Comparison of ENCODE assay signal across 29 cellular contexts in genomic region chr16:60151987-60152386, GRCh38.
DNase-seq lines count a peak whose midpoint lies in the region; ATAC-seq, FAIRE-seq and TF ChIP-seq lines count a peak whose summit lies in the region.
"Had no signal": no experiment of that assay in that cellular context is flagged by ENCODE, and none has a peak within 500 bp of the region (broad histone marks: within the 10 kb centered on the region; RNA-seq: fewer than 3 reads in every experiment).

No MANE protein-coding gene starts in this region.

- H4K20me1 ChIP-seq in HepG2 (ENCODE audit: insufficient read depth, low read length): no peaks in the 10 kb centered on the region
- H4K20me1 ChIP-seq: BLaER1 treated with 17β-estradiol and CSF1 and Interleukin-3, amounts not matched to agents 10 nM and 100 nM had no signal

- H3K9ac ChIP-seq in HepG2 (ENCODE audit: insufficient read depth, low read depth, low read length): no peak overlapping the region
- H3K9ac ChIP-seq: BLaER1 treated with 17β-estradiol and CSF1 and Interleukin-3, amounts not matched to agents 10 nM and 100 nM had no signal

- H3K79me2 ChIP-seq in HepG2 (ENCODE audit: insufficient read depth, low read length): no peaks in the 10 kb centered on the region

- 4% methylated on average over 3 of the region's 3 CpGs for whole genome bisulfite sequencing in HepG2 (ENCODE audit: low lambda C conversion rate)
- 51% methylated on average over 3 of the region's 3 CpGs for WGBS in right lobe of liver (ENCODE audit: insufficient coverage, low coverage, low lambda C conversion rate, missing lambda C conversion rate)

- in situ Hi-C loops in HepG2 (cut with HindIII; ENCODE audit: extremely low pct_ligation_motif_present, low pct_unique_long_range_greater_than_20kb): no loop called here

- H3K9me3 ChIP-seq in HepG2 (ENCODE audit: low read length) (peaks cover 83% of the 10 kb centered on the region), right lobe of liver (no peaks in the 10 kb centered on the region), RWPE2 (ENCODE audit: severe bottlenecking) (no peaks in the 10 kb centered on the region)
- H3K9me3 ChIP-seq: HAP-1, Peyer's patch, SJCRH30 had no signal

- POLR2A ChIA-PET in HepG2 (lab: Yijun Ruan, JAX): no interaction called here

- TF ChIP-seq EP300 in HepG2 (IDR thresholded peaks at IDR 0.05; ENCODE audit: low read depth in 2 of 2, low read length in 2 of 2) (no peak), HepG2 (CRISPR knock-in tag; IDR thresholded peaks at IDR 0.05; ENCODE audit: borderline replicate concordance) (no peak)

- H2AFZ ChIP-seq in HepG2 (ENCODE audit: low read length): no peak overlapping the region
- H2AFZ ChIP-seq: GM23338 had no signal

- H3K4me2 ChIP-seq in HepG2 (ENCODE audit: low read depth, low read length): no peak overlapping the region
- H3K4me2 ChIP-seq: BLaER1 treated with 17β-estradiol and CSF1 and Interleukin-3, amounts not matched to agents 10 nM and 100 nM; GM23338 had no signal

- H3K4me3 ChIP-seq in HepG2 (replicated peaks in 1 of 3; ENCODE audit: insufficient read depth in 1 of 3, low read depth in 2 of 3, low read length in 3 of 3): no peak overlapping the region
- H3K4me3 ChIP-seq in right lobe of liver: no peak overlapping the region
- H3K4me3 ChIP-seq in RWPE2 (ENCODE audit: severe bottlenecking): no peak overlapping the region
- H3K4me3 ChIP-seq: BLaER1 treated with 17β-estradiol and CSF1 and Interleukin-3, amounts not matched to agents 10 nM and 100 nM; GM12878; GM23338; HAP-1; Peyer's patch; SJCRH30 had no signal

- FAIRE-seq in HepG2 (lab: Jason Lieb, UNC): no peak
- FAIRE-seq: A204.1, GM12878, HTR-8/SVneo had no signal

- CTCF ChIA-PET in HepG2 (lab: Yijun Ruan, JAX; ENCODE audit: low intra/inter-chr PET ratio, low total read pairs): no interaction called here

- H3K36me3 ChIP-seq in HepG2 (replicated peaks in 1 of 2; ENCODE audit: control insufficient read depth in 1 of 2, insufficient read depth in 2 of 2, low read length in 2 of 2) (no peaks in the 10 kb centered on the region), right lobe of liver (no peaks in the 10 kb centered on the region), RWPE2 (ENCODE audit: low read depth) (no peaks in the 10 kb centered on the region)
- H3K36me3 ChIP-seq: BLaER1 treated with 17β-estradiol and CSF1 and Interleukin-3, amounts not matched to agents 10 nM and 100 nM; HAP-1; Peyer's patch; SJCRH30 had no signal

- H3K27me3 ChIP-seq in HepG2 (ENCODE audit: control insufficient read depth in 1 of 2, insufficient read depth in 2 of 2, low read length in 2 of 2): no peaks in the 10 kb centered on the region
- H3K27me3 ChIP-seq in right lobe of liver: no peaks in the 10 kb centered on the region
- no peaks in the 10 kb centered on the region for H3K27me3 ChIP-seq in RWPE2 (ENCODE audit: insufficient read depth, poor library complexity, severe bottlenecking)
- H3K27me3 ChIP-seq: BLaER1 treated with 17β-estradiol and CSF1 and Interleukin-3, amounts not matched to agents 10 nM and 100 nM; Peyer's patch; SJCRH30 had no signal

- ATAC-seq in HepG2: peak; percentile 56; the same call in 2 of the 3 replicates
- no peak for ATAC-seq in right lobe of liver
- ATAC-seq in RWPE2 (ENCODE audit: low read depth): peak; percentile 31; the same call in 1 of the 3 replicates
- no peak for ATAC-seq in GM19463 (IDR thresholded peaks at IDR 0.05; ENCODE audit: unreplicated experiment)
- ATAC-seq: GM12878, GM23338, Right ventricle myocardium inferior, SK-N-SH treated with all-trans-retinoic acid at 6 μM for 48 hours had no signal

- no peak overlapping the region for H3K27ac ChIP-seq in HepG2 (ENCODE audit: extremely low read length, insufficient read depth, low read length)
- H3K27ac ChIP-seq in right lobe of liver: no peak overlapping the region
- no peak overlapping the region for H3K27ac ChIP-seq in RWPE2 (ENCODE audit: poor library complexity, severe bottlenecking)
- H3K27ac ChIP-seq: BLaER1 treated with 17β-estradiol and CSF1 and Interleukin-3, amounts not matched to agents 10 nM and 100 nM; HL-60; Peyer's patch; SJCRH30 had no signal

- no peaks in the 10 kb centered on the region for H3K4me1 ChIP-seq in HepG2 (ENCODE audit: insufficient read depth, low read length)
- no peaks in the 10 kb centered on the region for H3K4me1 ChIP-seq in right lobe of liver
- H3K4me1 ChIP-seq in RWPE2 (ENCODE audit: insufficient read depth, poor library complexity, severe bottlenecking): no peaks in the 10 kb centered on the region
- H3K4me1 ChIP-seq: BLaER1 treated with 17β-estradiol and CSF1 and Interleukin-3, amounts not matched to agents 10 nM and 100 nM; HAP-1; Peyer's patch; SJCRH30 had no signal

- no peak for TF ChIP-seq RAD21 in HepG2 (CRISPR knock-in tag; IDR thresholded peaks at IDR 0.05)

- TF ChIP-seq CTCF in HepG2 (CRISPR knock-in tag; IDR thresholded peaks at IDR 0.05) (no peak), right lobe of liver (IDR thresholded peaks at IDR 0.05) (no peak), RWPE2 (IDR thresholded peaks at IDR 0.05; ENCODE audit: poor library complexity, severe bottlenecking) (no peak)

- intact Hi-C loops in HepG2 (cut with micrococcal nuclease; ENCODE audit: unreplicated experiment) (no loop called here), right lobe of liver (cut with DNase I) (no loop called here)

- peak; percentile 81 for DNase-seq in HepG2 (ENCODE audit: low spot score)
- DNase-seq in right lobe of liver: no peak
- DNase-seq in HT1080 (ENCODE audit: low read depth): peak; percentile 47
- no peak for DNase-seq in RWPE2 (ENCODE audit: low spot score)
- no peak for DNase-seq in D341Med (ENCODE audit: low spot score)
- no peak for DNase-seq in middle frontal gyrus (ENCODE audit: extremely low spot score, low spot score)
- DNase-seq in DMS 273 treated with DMSO at 0.1 percent for 48 hours (lab: John Stamatoyannopoulos, UW): no peak
- DNase-seq: AML-193; CD4-positive, alpha-beta T cell; DMS153; GDM1; KBM-7; MM.1S; NCI-H2029 treated with DMSO at 0.1 percent for 48 hours; NCI-H2227 treated with DMSO at 0.1 percent for 48 hours; NCI-H526 treated with DMSO at 0.1 percent for 48 hours; Peyer's patch; SJCRH30; T-helper 2 cell had no signal

- TF ChIP-seq POLR2A in HepG2 (IDR thresholded peaks at IDR 0.05; ENCODE audit: insufficient read depth in 1 of 2, low read depth in 2 of 2, low read length in 2 of 2) (no peak), right lobe of liver (IDR thresholded peaks at IDR 0.05) (no peak)

- no TSS peak for BruUV-seq in HepG2 (replicated peaks; lab: Mats Ljungman, UMichigan)

TF ChIP-seq in HepG2, 621 proteins besides CTCF, POLR2A, EP300 and RAD21 (continues in another document):
- TF ChIP-seq CEBPB (IDR thresholded peaks at IDR 0.05; ENCODE audit: borderline replicate concordance, low read depth, low read length): peak; percentile 75; the same call in 1 of the 2 replicates
- no peak for TF ChIP-seq SOX6 (IDR thresholded peaks at IDR 0.05)
- TF ChIP-seq SOX6 (CRISPR knock-in tag; IDR thresholded peaks at IDR 0.05): peak; percentile 71
- TF ChIP-seq HOMEZ (CRISPR knock-in tag; IDR thresholded peaks at IDR 0.05; ENCODE audit: low read depth): no peak
- TF ChIP-seq HNF4A (CRISPR knock-in tag; IDR thresholded peaks at IDR 0.05): peak; percentile 51
- no peak for TF ChIP-seq ZNF282 (IDR thresholded peaks at IDR 0.05; ENCODE audit: partially characterized antibody)
- peak; percentile 51 for TF ChIP-seq CEBPG (CRISPR knock-in tag; IDR thresholded peaks at IDR 0.05)
- TF ChIP-seq ZNF687 (CRISPR knock-in tag; IDR thresholded peaks at IDR 0.05): no peak
- TF ChIP-seq RBM39 (IDR thresholded peaks at IDR 0.05; ENCODE audit: low read depth, low read length, poor library complexity, severe bottlenecking): no peak
- no peak for TF ChIP-seq CBFB (CRISPR knock-in tag; IDR thresholded peaks at IDR 0.05)
- TF ChIP-seq FOSL2 (CRISPR knock-in tag; IDR thresholded peaks at IDR 0.05): peak; percentile 93

Comparison
In these comparisons a context has a peak if more than half of its experiments do, and no peak if none do; other contexts are left out.
1. ATAC-seq: peak in HepG2 (single experiment) and RWPE2 (single experiment); none in right lobe of liver (0 of 4) and GM19463 (single experiment).
2. DNase-seq: peak in HepG2 (single experiment) and HT1080 (single experiment); none in right lobe of liver (0 of 3), RWPE2 (single experiment), D341Med (single experiment), middle frontal gyrus (single experiment) and DMS 273 treated with DMSO at 0.1 percent for 48 hours (single experiment).